ENCODE assay signal across 9 cellular contexts in genomic region chr16:8567355-8568230, GRCh38. TPM values are rescaled to one million over a fixed set of nuclear protein-coding genes. Genes with fewer than 3 reads are reported as not detected.
DNase-seq lines count a peak whose midpoint lies in the region; ATAC-seq and TF ChIP-seq lines count a peak whose summit lies in the region.
"Had no signal": no experiment of that assay in that cellular context is flagged by ENCODE, and none has a peak within 500 bp of the region (broad histone marks: within the 10 kb centered on the region; RNA-seq: fewer than 3 reads in every experiment).

No MANE protein-coding gene starts in this region.

- H3K9me3 ChIP-seq in BLaER1 (peaks cover 13% of the 10 kb centered on the region), liver (ENCODE audit: control insufficient read depth in 4 of 4, low read length in 3 of 4) (no peaks in the 10 kb centered on the region)

- ATAC-seq in GM19025 (IDR thresholded peaks at IDR 0.05; ENCODE audit: low read depth, unreplicated experiment) (peak; percentile 67), HG03196 (IDR thresholded peaks at IDR 0.05; ENCODE audit: unreplicated experiment) (peak; percentile 91)

- DNase-seq in NCI-H446 (lab: John Stamatoyannopoulos, UW) (peak; percentile 73 to 81), chondrocyte (ENCODE audit: low spot score) (no peak)
- DNase-seq in activated CD4-positive, CD25-positive, alpha-beta regulatory T cell treated with anti-CD3 and anti-CD28 coated beads, Interleukin-2, amount 50 U/mL, for 72 hours = peak; percentile 71
- DNase-seq in stimulated activated CD4-positive, alpha-beta T cell treated with anti-CD3 and anti-CD28 coated beads, TNF-alpha, amount 100 ng/mL, for 4 hours (ENCODE audit: low read depth in 3 of 3) = peak; percentile 42 to 53 (median 52)

- H3K4me2 ChIP-seq in BLaER1 = peak overlapping the region; percentile 47

- H3K27me3 ChIP-seq in BLaER1 (no peaks in the 10 kb centered on the region), liver (ENCODE audit: control insufficient read depth in 4 of 4, insufficient read depth in 4 of 4, low read length in 3 of 4) (no peaks in the 10 kb centered on the region)

- TF ChIP-seq RAD21 in liver (IDR thresholded peaks at IDR 0.05) = peak; percentile 100

- WGBS in liver = 18% methylated on average over 23 of the region's 23 CpGs

- no peaks in the 10 kb centered on the region for H3K9me3 Mint-ChIP-seq in chondrocyte (ENCODE audit: low read depth)

- peak; percentile 98 for TF ChIP-seq CTCF in chondrocyte (IDR thresholded peaks at IDR 0.05)
- peak; percentile 99 for TF ChIP-seq CTCF in liver (IDR thresholded peaks at IDR 0.05; ENCODE audit: low read depth, low read length, missing input control)

- H3K27ac ChIP-seq in BLaER1 (no peak overlapping the region; the same call in 1 of the 2 replicates), liver (ENCODE audit: low read depth in 1 of 2, low read length in 2 of 2) (no peak overlapping the region)

- H3K9ac ChIP-seq in BLaER1 = no peak overlapping the region
- H3K9ac ChIP-seq in liver (ENCODE audit: low read depth in 1 of 2, low read length in 2 of 2) = no peak overlapping the region

- H3K36me3 ChIP-seq in BLaER1 = no peaks in the 10 kb centered on the region
- H3K36me3 ChIP-seq in liver (ENCODE audit: control insufficient read depth in 4 of 4, insufficient read depth in 3 of 4, low read depth in 1 of 4, low read length in 3 of 4) = no peaks in the 10 kb centered on the region

- H4K20me1 ChIP-seq in BLaER1 = no peaks in the 10 kb centered on the region

- no peak overlapping the region for H3K4me3 Mint-ChIP-seq in chondrocyte (ENCODE audit: unreplicated experiment)

- H3K4me1 ChIP-seq in BLaER1 = peaks cover 41% of the 10 kb centered on the region
- H3K4me1 ChIP-seq in liver (ENCODE audit: control insufficient read depth in 4 of 4, insufficient read depth in 4 of 4, low read length in 3 of 4) = peaks cover 0 to 8% (median 1%) of the 10 kb centered on the region in 4 donors

- no peaks in the 10 kb centered on the region for H3K27me3 Mint-ChIP-seq in chondrocyte (ENCODE audit: low read depth)

- H3K36me3 Mint-ChIP-seq in chondrocyte (ENCODE audit: low read depth) = no peaks in the 10 kb centered on the region

- no peak overlapping the region for H3K4me3 ChIP-seq in BLaER1
- H3K4me3 ChIP-seq in liver (ENCODE audit: low read depth in 1 of 3, low read length in 3 of 3) = no peak overlapping the region

- H3K4me1 Mint-ChIP-seq in chondrocyte (ENCODE audit: low read depth) = peaks cover 12% of the 10 kb centered on the region

- H3K27ac Mint-ChIP-seq in chondrocyte (ENCODE audit: unreplicated experiment) = no peak overlapping the region

TF ChIP-seq in liver, 16 proteins besides CTCF, POLR2A, EP300 and RAD21:
- no peak for TF ChIP-seq FOXA2 (IDR thresholded peaks at IDR 0.05)
- no peak for TF ChIP-seq JUND (IDR thresholded peaks at IDR 0.05)
- no peak for TF ChIP-seq NR2F2 (IDR thresholded peaks at IDR 0.05)
- TF ChIP-seq FOXA1 (IDR thresholded peaks at IDR 0.05) = no peak
- no peak for TF ChIP-seq TAF1 (conservative IDR thresholded peaks at IDR 0.05)
- peak in 1 of 2 donors; percentile 48 for TF ChIP-seq RXRA (IDR thresholded peaks at IDR 0.05)
- no peak for TF ChIP-seq YY1 (IDR thresholded peaks at IDR 0.05)
- TF ChIP-seq MAX (IDR thresholded peaks at IDR 0.05) = no peak
- TF ChIP-seq REST (IDR thresholded peaks at IDR 0.05) = no peak
- TF ChIP-seq ZBTB33 (IDR thresholded peaks at IDR 0.05) = no peak
- TF ChIP-seq ATF3 (IDR thresholded peaks at IDR 0.05) = no peak
- peak in 1 of 2 donors; percentile 32 for TF ChIP-seq HNF4A (conservative IDR thresholded peaks at IDR 0.05)
- TF ChIP-seq SP1 (IDR thresholded peaks at IDR 0.05) = peak; percentile 30
- TF ChIP-seq HNF4G (IDR thresholded peaks at IDR 0.05) = no peak
- no peak for TF ChIP-seq EGR1 (IDR thresholded peaks at IDR 0.05; ENCODE audit: low read depth in 2 of 2)
- no peak for TF ChIP-seq GABPA (IDR thresholded peaks at IDR 0.05 in 1 of 2, conservative IDR thresholded peaks at IDR 0.05 in 1 of 2)
TF ChIP-seq in liver: peak in this region for 3.

RNA-seq across cellular contexts. Expression of gene TMEM114, which starts 22.7 kb away (rescaled TPM):
- total RNA-seq in chondrocyte (not detected in 3 replicates), liver (not detected)
- polyA plus RNA-seq in liver = not detected
- total RNA-seq: T-helper 2 cell treated with Interferon-gamma antibody and Interleukin-4, amounts not matched to agents 100 ng/mL and 5 ng/mL, for 36 hours had no signal

RNA-seq across cellular contexts. Expression of gene METTL22, which starts 53.9 kb away (rescaled TPM):
- total RNA-seq in chondrocyte = 33.5 to 39.9 TPM (median 33.9 TPM) in 3 replicates
- total RNA-seq in liver = 10 to 100 TPM; 13.6 to 17.9 TPM
- 10 to 100 TPM in 1 of 2 donors, 1 to 10 TPM in 1; 6.5 to 15.2 TPM for polyA plus RNA-seq in liver
